In genomic region chr4:183173580-183174526, GRCh38 we compare ENCODE assay signal across 1 cellular context.
TF ChIP-seq lines count a peak whose summit lies in the region.

No MANE protein-coding gene starts in this region.

TF ChIP-seq in IMR-90, 13 proteins besides CTCF, POLR2A, EP300 and RAD21:
- TF ChIP-seq MAFK (IDR thresholded peaks at IDR 0.05; ENCODE audit: low read depth, low read length) (no peak), BHLHE40 (IDR thresholded peaks at IDR 0.05; ENCODE audit: low read depth, low read length) (no peak), FOS (IDR thresholded peaks at IDR 0.05; ENCODE audit: low read depth, low read length) (no peak), USF2 (IDR thresholded peaks at IDR 0.05; ENCODE audit: low read depth, low read length) (no peak), RCOR1 (IDR thresholded peaks at IDR 0.05; ENCODE audit: insufficient replicate concordance, low read length) (no peak), CEBPB (IDR thresholded peaks at IDR 0.05; ENCODE audit: low read depth, low read length) (no peak), MAZ (IDR thresholded peaks at IDR 0.05; ENCODE audit: borderline replicate concordance, low read depth, low read length) (no peak), SMC3 (IDR thresholded peaks at IDR 0.05; ENCODE audit: low read depth, low read length) (no peak), CHD1 (IDR thresholded peaks at IDR 0.05; ENCODE audit: low read depth, low read length) (no peak), ELK1 (IDR thresholded peaks at IDR 0.05; ENCODE audit: borderline replicate concordance, low read depth, low read length) (no peak), RFX5 (IDR thresholded peaks at IDR 0.05; ENCODE audit: low read depth, low read length) (no peak), MXI1 (IDR thresholded peaks at IDR 0.05; ENCODE audit: borderline replicate concordance, low read depth, low read length) (no peak), NFE2L2 (IDR thresholded peaks at IDR 0.05; ENCODE audit: low read depth, low read length) (no peak)
